In the genomic region with DNA sequence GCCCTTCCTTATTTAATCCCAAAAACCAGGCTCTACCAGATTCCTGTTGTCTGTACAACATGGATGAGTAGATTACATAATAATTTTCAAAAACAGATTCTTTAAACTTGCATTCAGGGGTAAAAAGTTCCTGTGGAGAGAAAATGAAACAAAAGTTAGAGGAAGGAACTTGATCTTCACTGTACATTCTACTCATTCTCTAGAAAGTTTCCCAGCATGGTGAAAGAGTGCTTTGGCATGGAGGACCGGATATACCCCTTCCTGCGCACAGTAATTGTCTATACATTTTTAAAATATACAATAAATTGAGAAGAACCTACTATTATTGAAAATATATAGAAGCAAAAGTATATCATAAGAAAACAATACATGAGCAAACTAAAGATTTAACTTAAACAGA, we compare ENCODE assay signal across 15 cellular contexts.
DNase-seq lines count a peak whose midpoint lies in the region; ATAC-seq and TF ChIP-seq lines count a peak whose summit lies in the region.
"Had no signal": no experiment of that assay in that cellular context is flagged by ENCODE, and none has a peak within 500 bp of the region (broad histone marks: within the 10 kb centered on the region; RNA-seq: fewer than 3 reads in every experiment).

No MANE protein-coding gene starts in this region.

- H3K27me3 ChIP-seq in adipocyte (replicated peaks; ENCODE audit: control insufficient read depth, insufficient read depth, low read length) (no peaks in the 10 kb centered on the region), SJCRH30 (no peaks in the 10 kb centered on the region)

- peaks cover 10% of the 10 kb centered on the region for H3K4me1 ChIP-seq in adipocyte (ENCODE audit: control insufficient read depth, insufficient read depth, low read length)
- H3K4me1 ChIP-seq in SJCRH30: no peaks in the 10 kb centered on the region
- no peaks in the 10 kb centered on the region for H3K4me1 ChIP-seq in OCI-LY7 (ENCODE audit: insufficient read depth, low read length, poor library complexity, severe bottlenecking)

- no peak overlapping the region for H3K27ac ChIP-seq in SJCRH30
- no peak overlapping the region for H3K27ac ChIP-seq in OCI-LY7 (ENCODE audit: low read depth, low read length, poor library complexity, severe bottlenecking)

- no peaks in the 10 kb centered on the region for H3K79me2 ChIP-seq in OCI-LY7 (ENCODE audit: insufficient read depth, low read depth, low read length)

- peak; percentile 37 for ATAC-seq in GM18502 (IDR thresholded peaks at IDR 0.05; ENCODE audit: poor library complexity, unreplicated experiment)
- peak; percentile 21 for ATAC-seq in GM19452 (IDR thresholded peaks at IDR 0.05; ENCODE audit: unreplicated experiment)
- ATAC-seq in GM18861 (IDR thresholded peaks at IDR 0.05; ENCODE audit: unreplicated experiment): no peak
- ATAC-seq: CD8-positive, alpha-beta T cell; K562 had no signal

- TF ChIP-seq CTCF in OCI-LY7 (conservative IDR thresholded peaks at IDR 0.05; ENCODE audit: low read length): no peak

- POLR2A ChIA-PET in OCI-LY7 (lab: Charles Lee): no interaction called here

- H3K36me3 ChIP-seq in adipocyte (ENCODE audit: control insufficient read depth, insufficient read depth, low read length, severe bottlenecking): peaks cover 25% of the 10 kb centered on the region
- no peaks in the 10 kb centered on the region for H3K36me3 ChIP-seq in SJCRH30
- H3K36me3 ChIP-seq in OCI-LY7 (ENCODE audit: insufficient read depth, low read length): no peaks in the 10 kb centered on the region

- no TSS peak for BruUV-seq in OCI-LY7 (replicated peaks; lab: Mats Ljungman, UMichigan)

- CTCF ChIA-PET in OCI-LY7 (lab: Charles Lee; ENCODE audit: unreplicated experiment): no interaction called here

- H3K9ac ChIP-seq in adipocyte (ENCODE audit: low read length): no peak overlapping the region

- H3K4me3 ChIP-seq in adipocyte (ENCODE audit: low read length): no peak overlapping the region
- H3K4me3 ChIP-seq in SJCRH30: no peak overlapping the region
- no peak overlapping the region for H3K4me3 ChIP-seq in OCI-LY7 (ENCODE audit: low read depth, low read length, poor library complexity, severe bottlenecking)
- H3K4me3 ChIP-seq: K562 had no signal

- intact Hi-C loops in OCI-LY7 (cut with micrococcal nuclease; ENCODE audit: unreplicated experiment): no loop called here

- H3K4me2 ChIP-seq in OCI-LY7 (ENCODE audit: low read length): no peak overlapping the region

- no peaks in the 10 kb centered on the region for H4K20me1 ChIP-seq in OCI-LY7 (ENCODE audit: insufficient read depth, low read length)

- no peaks in the 10 kb centered on the region for H3K9me3 ChIP-seq in adipocyte (ENCODE audit: control insufficient read depth, low read length)
- H3K9me3 ChIP-seq in SJCRH30 (replicated peaks): no peaks in the 10 kb centered on the region
- H3K9me3 ChIP-seq in OCI-LY7 (ENCODE audit: low read length): no peaks in the 10 kb centered on the region

- H3K9me2 ChIP-seq in OCI-LY7 (ENCODE audit: insufficient read depth, low read length): no peaks in the 10 kb centered on the region

- no peak overlapping the region for H2AFZ ChIP-seq in OCI-LY7 (ENCODE audit: low read length)

- DNase-seq in adipocyte (ENCODE audit: low read depth) (peak; percentile 18), SJCRH30 (no peak), OCI-LY7 (ENCODE audit: low spot score) (no peak), ecto neural progenitor cell (ENCODE audit: low spot score) (no peak)
- DNase-seq: CD8-positive, alpha-beta T cell; COR-L47; DMS153; GF-D8; HCEC 1CT; HFFc6; Karpas-422 had no signal
